ENCODE assay signal across 12 cellular contexts in genomic region chrX:3346436-3347329, GRCh38. TPM values are rescaled to one million over a fixed set of nuclear protein-coding genes. Genes with fewer than 3 reads are reported as not detected.
DNase-seq lines count a peak whose midpoint lies in the region; ATAC-seq and TF ChIP-seq lines count a peak whose summit lies in the region.
"Had no signal": no experiment of that assay in that cellular context is flagged by ENCODE, and none has a peak within 500 bp of the region (broad histone marks: within the 10 kb centered on the region; RNA-seq: fewer than 3 reads in every experiment).

Gene MXRA5, minus strand, starts transcription at chrX:3346652. Its CDS starts 2,819 bp downstream, at chrX:3343833.

- H3K27ac Mint-ChIP-seq in MCF 10A (ENCODE audit: low read depth, unreplicated experiment): no peak within 1 kb of the TSS
- H3K27ac Mint-ChIP-seq in nephron: peak within 1 kb of the TSS; percentile 91 to 96 (median 93)
- no peak within 1 kb of the TSS for H3K27ac Mint-ChIP-seq in CD8-positive, alpha-beta T cell
- H3K27ac Mint-ChIP-seq in CD8-positive, alpha-beta memory T cell: no peak within 1 kb of the TSS
- H3K27ac Mint-ChIP-seq: activated T-helper 17 cell treated with anti-CD3 and anti-CD28 coated beads, Interleukin-2, amount 50 U/mL, for 72 hours; stimulated activated naive B cell treated with anti-CD40 and anti-IgM and Interleukin-4, amounts not matched to agents 10 μg/mL and 1 μg/mL and 100 μg/mL, for 72 hours had no signal

- CTCF ChIA-PET in MCF 10A (lab: Yijun Ruan, JAX): no interaction called here
- CTCF ChIA-PET in CD8-positive, alpha-beta T cell (lab: Charles Lee): no interaction called here
- CTCF ChIA-PET in CD8-positive, alpha-beta memory T cell (lab: Charles Lee): no interaction called here

- peaks cover 0 to 3% of the 10 kb centered on the region in 2 donors for H3K4me1 ChIP-seq in breast epithelium
- no peaks in the 10 kb centered on the region for H3K4me1 ChIP-seq in CD8-positive, alpha-beta T cell (ENCODE audit: insufficient read depth, low read length)
- no peaks in the 10 kb centered on the region for H3K4me1 ChIP-seq in CD8-positive, alpha-beta memory T cell (ENCODE audit: insufficient read depth, low read length)

- peaks cover 33% of the 10 kb centered on the region for H3K27me3 Mint-ChIP-seq in MCF 10A (ENCODE audit: insufficient read depth, unreplicated experiment)
- peaks cover 60% of the 10 kb centered on the region for H3K27me3 Mint-ChIP-seq in nephron (ENCODE audit: low read depth)
- peaks cover 22% of the 10 kb centered on the region for H3K27me3 Mint-ChIP-seq in CD8-positive, alpha-beta T cell (ENCODE audit: low read depth)
- peaks cover 13 to 19% of the 10 kb centered on the region in 2 donors for H3K27me3 Mint-ChIP-seq in CD8-positive, alpha-beta memory T cell

- H3K27ac ChIP-seq in breast epithelium: peak within 1 kb of the TSS; percentile 75 to 91
- H3K27ac ChIP-seq in CD8-positive, alpha-beta T cell (ENCODE audit: low read depth, low read length): no peak within 1 kb of the TSS
- H3K27ac ChIP-seq in CD8-positive, alpha-beta memory T cell (ENCODE audit: low read depth, low read length): no peak within 1 kb of the TSS

- peaks cover 8% of the 10 kb centered on the region for H3K9me3 Mint-ChIP-seq in MCF 10A (ENCODE audit: unreplicated experiment)
- H3K9me3 Mint-ChIP-seq in nephron: peaks cover 8% of the 10 kb centered on the region
- H3K9me3 Mint-ChIP-seq in CD8-positive, alpha-beta T cell: peaks cover 6% of the 10 kb centered on the region
- H3K9me3 Mint-ChIP-seq in CD8-positive, alpha-beta memory T cell: peaks cover 0 to 22% (median 7%) of the 10 kb centered on the region in 5 donors
- H3K9me3 Mint-ChIP-seq: activated T-helper 17 cell treated with anti-CD3 and anti-CD28 coated beads, Interleukin-2, amount 50 U/mL, for 72 hours had no signal

- no peaks in the 10 kb centered on the region for H3K4me1 Mint-ChIP-seq in MCF 10A (ENCODE audit: insufficient read depth, unreplicated experiment)
- peaks cover 28% of the 10 kb centered on the region for H3K4me1 Mint-ChIP-seq in nephron
- H3K4me1 Mint-ChIP-seq in CD8-positive, alpha-beta T cell (ENCODE audit: low read depth): no peaks in the 10 kb centered on the region
- H3K4me1 Mint-ChIP-seq in CD8-positive, alpha-beta memory T cell: no peaks in the 10 kb centered on the region
- H3K4me1 Mint-ChIP-seq: activated T-helper 17 cell treated with anti-CD3 and anti-CD28 coated beads, Interleukin-2, amount 50 U/mL, for 72 hours; stimulated activated naive B cell treated with anti-CD40 and anti-IgM and Interleukin-4, amounts not matched to agents 10 μg/mL and 1 μg/mL and 100 μg/mL, for 72 hours had no signal

- intact Hi-C loops in breast epithelium (cut with DNase I; ENCODE audit: low total_unique reads) (no loop called here), MCF 10A (cut with micrococcal nuclease) (no loop called here)
- intact Hi-C loops in CD8-positive, alpha-beta T cell (cut with DNase I, micrococcal nuclease): no loop called here

- no peak within 1 kb of the TSS for H3K4me3 Mint-ChIP-seq in MCF 10A (ENCODE audit: unreplicated experiment)
- peak within 1 kb of the TSS; percentile 94 to 98 (median 95) for H3K4me3 Mint-ChIP-seq in nephron
- no peak within 1 kb of the TSS for H3K4me3 Mint-ChIP-seq in CD8-positive, alpha-beta T cell
- no peak within 1 kb of the TSS for H3K4me3 Mint-ChIP-seq in CD8-positive, alpha-beta memory T cell
- H3K4me3 Mint-ChIP-seq: activated T-helper 17 cell treated with anti-CD3 and anti-CD28 coated beads, Interleukin-2, amount 50 U/mL, for 72 hours; stimulated activated naive B cell treated with anti-CD40 and anti-IgM and Interleukin-4, amounts not matched to agents 10 μg/mL and 1 μg/mL and 100 μg/mL, for 72 hours had no signal

- DNase-seq in breast epithelium (ENCODE audit: low spot score in 2 of 2) (no peak), MCF 10A (ENCODE audit: unreplicated experiment) (no peak), fibroblast of pulmonary artery (ENCODE audit: low read depth) (peak; percentile 1), LoVo (ENCODE audit: low spot score) (no peak)
- no peak for DNase-seq in CD8-positive, alpha-beta T cell
- no peak for DNase-seq in CD8-positive, alpha-beta memory T cell
- DNase-seq: midbrain; PC-3; stimulated activated naive B cell treated with anti-CD40 and anti-IgM and Interleukin-4, amounts not matched to agents 10 μg/mL and 1 μg/mL and 100 μg/mL, for 72 hours had no signal

- H3K36me3 Mint-ChIP-seq in MCF 10A (ENCODE audit: insufficient read depth, unreplicated experiment) (no peaks in the 10 kb centered on the region), nephron (ENCODE audit: low read depth) (peaks cover 22% of the 10 kb centered on the region)
- no peaks in the 10 kb centered on the region for H3K36me3 Mint-ChIP-seq in CD8-positive, alpha-beta T cell
- H3K36me3 Mint-ChIP-seq in CD8-positive, alpha-beta memory T cell: no peaks in the 10 kb centered on the region

- ATAC-seq in CD8-positive, alpha-beta T cell: no peak
- ATAC-seq in GM19328 (IDR thresholded peaks at IDR 0.05; ENCODE audit: unreplicated experiment): no peak
- ATAC-seq: activated T-helper 17 cell treated with anti-CD3 and anti-CD28 coated beads, Interleukin-2, amount 50 U/mL, for 72 hours; PC-3; stimulated activated naive B cell treated with anti-CD40 and anti-IgM and Interleukin-4, amounts not matched to agents 10 μg/mL and 1 μg/mL and 100 μg/mL, for 72 hours had no signal

- TF ChIP-seq POLR2A in breast epithelium (IDR thresholded peaks at IDR 0.05): no peak

- H3K36me3 ChIP-seq in breast epithelium: no peaks in the 10 kb centered on the region
- H3K36me3 ChIP-seq in CD8-positive, alpha-beta T cell (ENCODE audit: insufficient read depth, low read length): no peaks in the 10 kb centered on the region
- H3K36me3 ChIP-seq in CD8-positive, alpha-beta memory T cell (ENCODE audit: insufficient read depth, low read length): no peaks in the 10 kb centered on the region

- BruUV-seq in MCF 10A (replicated peaks; lab: Mats Ljungman, UMichigan): no TSS peak

- POLR2A ChIA-PET in MCF 10A (lab: Yijun Ruan, JAX): interaction anchor here (0.7 kb wide), 1 partner anchor 208 kb away, joined by 3 read pairs; no protein-coding TSS in a partner anchor
- POLR2A ChIA-PET in CD8-positive, alpha-beta T cell (lab: Charles Lee): no interaction called here
- POLR2A ChIA-PET in CD8-positive, alpha-beta memory T cell (lab: Charles Lee): no interaction called here

- H3K4me3 ChIP-seq in breast epithelium: peak within 1 kb of the TSS; percentile 44 to 71 (median 57)
- H3K4me3 ChIP-seq in fibroblast of pulmonary artery (replicated peaks; ENCODE audit: low read depth, low read length): peak within 1 kb of the TSS; percentile 31
- H3K4me3 ChIP-seq in CD8-positive, alpha-beta T cell (ENCODE audit: low read depth, low read length): no peak within 1 kb of the TSS
- no peak within 1 kb of the TSS for H3K4me3 ChIP-seq in CD8-positive, alpha-beta memory T cell (ENCODE audit: low read length)

- no peak for TF ChIP-seq CTCF in breast epithelium (IDR thresholded peaks at IDR 0.05)
- TF ChIP-seq CTCF in MCF 10A (IDR thresholded peaks at IDR 0.05; ENCODE audit: unreplicated experiment): no peak
- no peak for TF ChIP-seq CTCF in fibroblast of pulmonary artery (IDR thresholded peaks at IDR 0.05; ENCODE audit: low read length, missing control alignments)
- no peak for TF ChIP-seq CTCF in nephron (IDR thresholded peaks at IDR 0.05; ENCODE audit: unreplicated experiment in 3 of 3)
- no peak for TF ChIP-seq CTCF in CD8-positive, alpha-beta T cell (IDR thresholded peaks at IDR 0.05)

- peaks cover 0 to 19% of the 10 kb centered on the region in 2 donors for H3K27me3 ChIP-seq in breast epithelium
- H3K27me3 ChIP-seq in CD8-positive, alpha-beta T cell (ENCODE audit: insufficient read depth, low read length): no peaks in the 10 kb centered on the region
- H3K27me3 ChIP-seq in CD8-positive, alpha-beta memory T cell (ENCODE audit: insufficient read depth, low read length, poor library complexity, severe bottlenecking): no peaks in the 10 kb centered on the region

- peaks cover 7 to 13% of the 10 kb centered on the region in 2 donors for H3K9me3 ChIP-seq in breast epithelium
- H3K9me3 ChIP-seq in CD8-positive, alpha-beta T cell (ENCODE audit: low read length): no peaks in the 10 kb centered on the region
- H3K9me3 ChIP-seq in CD8-positive, alpha-beta memory T cell (ENCODE audit: low read length): no peaks in the 10 kb centered on the region

RNA-seq across cellular contexts. Expression of gene MXRA5, which starts in this region (rescaled TPM):
- total RNA-seq in breast epithelium: 1 to 10 TPM; 2.1 to 6.6 (median 2.9) TPM
- total RNA-seq in MCF 10A (2022): not detected in 2 replicates
- not detected for total RNA-seq in CD8-positive, alpha-beta T cell
- not detected for total RNA-seq in CD8-positive, alpha-beta memory T cell
- not detected for polyA plus RNA-seq in CD8-positive, alpha-beta memory T cell
- total RNA-seq: activated T-helper 17 cell treated with anti-CD3 and anti-CD28 coated beads, Interleukin-2, amount 50 U/mL, for 72 hours; PC-3 had no signal

Comparison
In these comparisons a context has a peak if more than half of its experiments do, and no peak if none do; other contexts are left out.
1. H3K27ac ChIP-seq: peak in breast epithelium (2 of 2); none in CD8-positive, alpha-beta T cell (single experiment) and CD8-positive, alpha-beta memory T cell (single experiment).
2. H3K4me3 ChIP-seq: peak in breast epithelium (3 of 3) and fibroblast of pulmonary artery (single experiment); none in CD8-positive, alpha-beta T cell (single experiment) and CD8-positive, alpha-beta memory T cell (single experiment).
3. H3K27ac Mint-ChIP-seq: peak in nephron (3 of 3); none in MCF 10A (single experiment), CD8-positive, alpha-beta T cell (single experiment) and CD8-positive, alpha-beta memory T cell (0 of 8).
4. H3K4me3 Mint-ChIP-seq: peak in nephron (3 of 3); none in MCF 10A (single experiment), CD8-positive, alpha-beta T cell (single experiment) and CD8-positive, alpha-beta memory T cell (0 of 7).